In genomic region chr1:230778916-230779590, GRCh38 we compare ENCODE assay signal across 1 cellular context.
TF ChIP-seq lines count a peak whose summit lies in the region.

No MANE protein-coding gene starts in this region.

TF ChIP-seq in HepG2, 621 proteins besides CTCF, POLR2A, EP300 and RAD21:
- TF ChIP-seq CC2D1A (CRISPR knock-in tag; IDR thresholded peaks at IDR 0.05): no peak
- TF ChIP-seq ZNF329 (CRISPR knock-in tag; IDR thresholded peaks at IDR 0.05; ENCODE audit: low read depth): peak; percentile 89
